Comparison of ENCODE assay signal across 18 cellular contexts in genomic region chr15:25643120-25643519, GRCh38.
"Had no signal": no experiment of that assay in that cellular context is flagged by ENCODE, and none has a peak within 500 bp of the region (broad histone marks: within the 10 kb centered on the region; RNA-seq: fewer than 3 reads in every experiment).

No MANE protein-coding gene starts in this region.

- H3K27ac Mint-ChIP-seq: activated CD4-positive, alpha-beta memory T cell treated with anti-CD3 and anti-CD28 coated beads for 36 hours; activated CD4-positive, alpha-beta T cell treated with anti-CD3 and anti-CD28 coated beads for 36 hours; activated CD8-positive, alpha-beta memory T cell treated with anti-CD3 and anti-CD28 coated beads, Interleukin-2, amount 10 ng/mL, durations not matched to agents 7 days and 5 days; activated naive CD8-positive, alpha-beta T cell treated with anti-CD3 and anti-CD28 coated beads, Interleukin-2, amount 10 ng/mL, durations not matched to agents 7 days and 5 days; naive thymus-derived CD8-positive, alpha-beta T cell had no signal

- H3K9me3 Mint-ChIP-seq: activated CD4-positive, alpha-beta memory T cell treated with anti-CD3 and anti-CD28 coated beads for 36 hours; activated naive CD8-positive, alpha-beta T cell treated with anti-CD3 and anti-CD28 coated beads, Interleukin-2, amount 10 ng/mL, durations not matched to agents 7 days and 5 days; naive thymus-derived CD8-positive, alpha-beta T cell had no signal

- H3K27ac ChIP-seq: foreskin keratinocyte, tibial artery, uterus had no signal

- H3K4me1 ChIP-seq: foreskin keratinocyte, tibial artery, uterus had no signal

- ATAC-seq: activated CD4-positive, alpha-beta T cell treated with anti-CD3 and anti-CD28 coated beads for 36 hours; activated CD8-positive, alpha-beta memory T cell treated with anti-CD3 and anti-CD28 coated beads, Interleukin-2, amount 10 ng/mL, durations not matched to agents 7 days and 5 days; foreskin keratinocyte; left cardiac atrium; naive thymus-derived CD8-positive, alpha-beta T cell; stimulated activated naive CD8-positive, alpha-beta T cell treated with anti-CD3 and anti-CD28 coated beads, Interleukin-15, Interleukin-2, amounts not matched to agents 100 U/mL and 50 U/mL, for 24 hours had no signal

- H3K4me3 ChIP-seq: tibial artery, uterus had no signal

- H3K4me3 Mint-ChIP-seq: activated CD4-positive, alpha-beta memory T cell treated with anti-CD3 and anti-CD28 coated beads for 36 hours; activated CD4-positive, alpha-beta T cell treated with anti-CD3 and anti-CD28 coated beads for 36 hours; activated CD8-positive, alpha-beta memory T cell treated with anti-CD3 and anti-CD28 coated beads, Interleukin-2, amount 10 ng/mL, durations not matched to agents 7 days and 5 days; activated naive CD8-positive, alpha-beta T cell treated with anti-CD3 and anti-CD28 coated beads, Interleukin-2, amount 10 ng/mL, durations not matched to agents 7 days and 5 days; naive thymus-derived CD8-positive, alpha-beta T cell had no signal

- H3K36me3 Mint-ChIP-seq: activated CD4-positive, alpha-beta memory T cell treated with anti-CD3 and anti-CD28 coated beads for 36 hours; activated CD8-positive, alpha-beta memory T cell treated with anti-CD3 and anti-CD28 coated beads, Interleukin-2, amount 10 ng/mL, durations not matched to agents 7 days and 5 days; activated naive CD8-positive, alpha-beta T cell treated with anti-CD3 and anti-CD28 coated beads, Interleukin-2, amount 10 ng/mL, durations not matched to agents 7 days and 5 days; naive thymus-derived CD8-positive, alpha-beta T cell had no signal

- H3K36me3 ChIP-seq: tibial artery, uterus had no signal

- H3K4me1 Mint-ChIP-seq: activated CD4-positive, alpha-beta T cell treated with anti-CD3 and anti-CD28 coated beads for 36 hours; activated CD8-positive, alpha-beta memory T cell treated with anti-CD3 and anti-CD28 coated beads, Interleukin-2, amount 10 ng/mL, durations not matched to agents 7 days and 5 days; activated naive CD8-positive, alpha-beta T cell treated with anti-CD3 and anti-CD28 coated beads, Interleukin-2, amount 10 ng/mL, durations not matched to agents 7 days and 5 days; naive thymus-derived CD8-positive, alpha-beta T cell had no signal

- H3K27me3 ChIP-seq: foreskin keratinocyte, tibial artery, uterus had no signal

- DNase-seq: activated CD4-positive, alpha-beta memory T cell treated with anti-CD3 and anti-CD28 coated beads for 36 hours; activated CD4-positive, alpha-beta T cell treated with anti-CD3 and anti-CD28 coated beads for 36 hours; activated CD8-positive, alpha-beta memory T cell treated with anti-CD3 and anti-CD28 coated beads, Interleukin-2, amount 10 ng/mL, durations not matched to agents 7 days and 5 days; activated naive CD4-positive, alpha-beta T cell treated with Interleukin-2 at 50 U/mL for 16 hours; activated naive CD8-positive, alpha-beta T cell treated with anti-CD3 and anti-CD28 coated beads, Interleukin-2, amount 10 ng/mL, durations not matched to agents 7 days and 5 days; amygdala; foreskin keratinocyte; glutamatergic neuron; hippocampal formation; left cardiac atrium; mesenchymal stem cell; naive thymus-derived CD8-positive, alpha-beta T cell; occipital lobe; stimulated activated CD4-positive, alpha-beta T cell treated with anti-CD3 and anti-CD28 coated beads, Interleukin-2, amount 100 ng/mL, for 24 hours; stimulated activated naive CD8-positive, alpha-beta T cell treated with anti-CD3 and anti-CD28 coated beads, Interleukin-15, Interleukin-2, amounts not matched to agents 100 U/mL and 50 U/mL, for 24 hours; substantia nigra; tibial artery; uterus had no signal

- H3K9me3 ChIP-seq: tibial artery, uterus had no signal
